19 cellular contexts compared by ENCODE assay signal in the genomic region with DNA sequence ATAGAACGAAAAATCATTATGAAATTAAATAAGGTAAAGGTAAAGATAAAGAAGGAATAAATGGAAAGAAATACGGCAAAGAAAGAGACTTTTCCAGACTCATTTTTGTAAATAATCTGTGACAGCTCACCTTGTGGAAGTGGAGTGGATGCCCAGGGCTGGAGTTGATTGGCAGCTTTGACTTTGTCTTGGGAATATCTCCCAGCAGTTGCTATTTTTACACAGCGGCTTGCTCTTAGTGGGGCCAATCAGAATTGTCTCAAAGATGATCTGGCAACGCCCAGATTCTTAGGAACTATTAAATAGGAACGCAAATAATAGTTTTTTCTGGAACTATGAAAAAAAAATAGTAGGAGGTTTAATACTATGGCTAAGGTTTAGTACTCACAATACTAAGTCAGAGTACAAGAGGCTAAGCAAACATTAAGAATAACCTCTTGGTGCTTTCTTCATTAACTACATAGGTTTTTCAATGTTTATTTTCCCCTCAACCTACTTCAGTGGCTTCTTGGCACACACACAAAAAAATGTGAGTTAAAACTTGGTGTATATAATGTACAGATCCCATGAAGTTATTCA.
DNase-seq lines count a peak whose midpoint lies in the region; ATAC-seq and TF ChIP-seq lines count a peak whose summit lies in the region.
"Had no signal": no experiment of that assay in that cellular context is flagged by ENCODE, and none has a peak within 500 bp of the region (broad histone marks: within the 10 kb centered on the region; RNA-seq: fewer than 3 reads in every experiment).

No MANE protein-coding gene starts in this region.

- DNase-seq in NCI-H2227 (lab: John Stamatoyannopoulos, UW; ENCODE audit: unreplicated experiment) (peak; percentile 10), NCI-H2227 treated with DMSO at 0.1 percent for 48 hours (lab: John Stamatoyannopoulos, UW) (no peak), NCI-H446 treated with DMSO at 0.1 percent for 48 hours (lab: John Stamatoyannopoulos, UW) (peak; percentile 73), left lung (peak in 1 of 2 donors; percentile 33), T-cell (no peak), smooth muscle cell (lab: John Stamatoyannopoulos, UW; ENCODE audit: unreplicated experiment) (no peak)
- DNase-seq: 8988T; ACHN; AML-193; Calu3; CD4-positive, alpha-beta memory T cell; COR-L47; DMS53; DMS79 treated with DMSO at 0.1 percent for 48 hours; GM23248; H7; HCEC 1CT had no signal

- H3K36me3 Mint-ChIP-seq in T-cell, result no peaks in the 10 kb centered on the region
- H3K36me3 Mint-ChIP-seq: CD4-positive, alpha-beta memory T cell had no signal

- no peaks in the 10 kb centered on the region for H3K27me3 Mint-ChIP-seq in T-cell
- H3K27me3 Mint-ChIP-seq: CD4-positive, alpha-beta memory T cell had no signal

- H3K79me2 ChIP-seq in smooth muscle cell (ENCODE audit: low read depth), result no peaks in the 10 kb centered on the region

- H3K4me1 Mint-ChIP-seq in T-cell, result no peaks in the 10 kb centered on the region
- H3K4me1 Mint-ChIP-seq: CD4-positive, alpha-beta memory T cell had no signal

- H3K4me3 ChIP-seq in left lung, result no peak overlapping the region
- no peak overlapping the region for H3K4me3 ChIP-seq in smooth muscle cell
- H3K4me3 ChIP-seq: A549, GM23248 had no signal

- H3K27ac ChIP-seq in left lung (no peak overlapping the region), smooth muscle cell (ENCODE audit: low read depth) (no peak overlapping the region)
- H3K27ac ChIP-seq: A549, GM23248 had no signal

- no peaks in the 10 kb centered on the region for H4K20me1 ChIP-seq in smooth muscle cell (ENCODE audit: low read depth)

- no peaks in the 10 kb centered on the region for H3F3A ChIP-seq in smooth muscle cell (ENCODE audit: low read depth)

- no peak overlapping the region for H3K4me2 ChIP-seq in smooth muscle cell
- H3K4me2 ChIP-seq: A549 had no signal

- H3K9me3 ChIP-seq in left lung, result peaks cover 0 to 5% of the 10 kb centered on the region in 2 donors
- H3K9me3 ChIP-seq in smooth muscle cell (replicated peaks; ENCODE audit: low read depth), result no peaks in the 10 kb centered on the region
- H3K9me3 ChIP-seq: A549 had no signal

- H3K9me3 Mint-ChIP-seq in T-cell, result peaks cover 3 to 14% (median 4%) of the 10 kb centered on the region in 3 donors

- peak; percentile 93 for ATAC-seq in left lung
- ATAC-seq in HG03469 (IDR thresholded peaks at IDR 0.05; ENCODE audit: unreplicated experiment), result no peak
- ATAC-seq in T-cell (replicated peaks in 1 of 4), result no peak
- ATAC-seq: A549 had no signal

- H3K4me3 Mint-ChIP-seq in T-cell, result no peak overlapping the region
- H3K4me3 Mint-ChIP-seq: CD4-positive, alpha-beta memory T cell had no signal

- intact Hi-C loops in left lung (cut with DNase I), result no loop called here

- no peak overlapping the region for H2AFZ ChIP-seq in smooth muscle cell (ENCODE audit: low read depth)
- H2AFZ ChIP-seq: GM23248 had no signal

- no peak overlapping the region for H3K27ac Mint-ChIP-seq in T-cell
- H3K27ac Mint-ChIP-seq: CD4-positive, alpha-beta memory T cell had no signal

- no peaks in the 10 kb centered on the region for H3K4me1 ChIP-seq in left lung
- no peaks in the 10 kb centered on the region for H3K4me1 ChIP-seq in smooth muscle cell (ENCODE audit: low read depth)
- H3K4me1 ChIP-seq: A549 had no signal

- H3K36me3 ChIP-seq in left lung (no peaks in the 10 kb centered on the region), smooth muscle cell (ENCODE audit: low read depth) (no peaks in the 10 kb centered on the region)

- CTCF ChIA-PET in T-cell (lab: Charles Lee), result no interaction called here

- POLR2A ChIA-PET in T-cell (lab: Charles Lee), result no interaction called here

- TF ChIP-seq CTCF in left lung (IDR thresholded peaks at IDR 0.05) (no peak), smooth muscle cell (IDR thresholded peaks at IDR 0.05; ENCODE audit: borderline replicate concordance, insufficient read depth, poor library complexity, severe bottlenecking) (no peak)

- no peaks in the 10 kb centered on the region for H3K27me3 ChIP-seq in left lung
- no peaks in the 10 kb centered on the region for H3K27me3 ChIP-seq in smooth muscle cell (ENCODE audit: low read depth)

- 74% methylated on average over 5 of the region's 5 CpGs for WGBS in smooth muscle cell (ENCODE audit: low lambda C conversion rate)

- no peak overlapping the region for H3K9ac ChIP-seq in smooth muscle cell (ENCODE audit: low read depth)
- H3K9ac ChIP-seq: GM23248 had no signal

Comparison
In these comparisons a context has a peak if more than half of its experiments do, and no peak if none do; other contexts are left out.
1. DNase-seq: peak in NCI-H2227 (single experiment) and NCI-H446 treated with DMSO at 0.1 percent for 48 hours (single experiment); none in NCI-H2227 treated with DMSO at 0.1 percent for 48 hours (single experiment), T-cell (0 of 34) and smooth muscle cell (single experiment).